In the genomic region with DNA sequence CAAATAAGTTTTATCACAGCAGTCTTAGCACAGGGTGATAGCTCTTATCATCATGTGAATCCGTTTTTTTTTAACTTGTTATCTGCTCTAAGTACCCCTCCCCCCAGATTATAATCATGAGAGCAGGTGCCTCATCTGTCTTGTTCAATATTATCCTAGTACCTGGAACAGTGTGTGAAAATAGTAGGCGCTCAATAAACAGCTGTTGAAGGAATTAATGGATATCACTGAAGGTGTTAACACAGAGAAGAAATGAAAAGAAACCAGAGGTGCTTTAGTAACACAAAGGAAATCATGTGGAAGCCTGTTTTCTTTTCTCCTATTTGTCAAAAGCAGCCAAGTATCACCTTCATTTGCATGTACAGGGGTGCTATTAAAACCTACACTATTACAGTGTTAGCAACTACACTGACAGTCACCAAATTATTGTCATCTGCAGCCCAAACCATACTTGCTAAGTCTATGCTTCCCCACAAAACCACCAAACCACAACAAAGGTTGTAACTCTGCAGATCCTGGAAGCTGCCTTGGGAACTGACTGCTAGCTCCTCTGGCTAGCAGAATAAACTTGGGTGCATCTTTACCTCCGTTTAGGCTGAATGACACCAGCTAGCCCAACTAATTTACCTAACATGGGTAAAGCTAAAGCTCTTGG, we compare ENCODE assay signal across 8 cellular contexts. TPM values are rescaled to one million over a fixed set of nuclear protein-coding genes. Genes with fewer than 3 reads are reported as not detected.
DNase-seq lines count a peak whose midpoint lies in the region; ATAC-seq and TF ChIP-seq lines count a peak whose summit lies in the region.

No MANE protein-coding gene starts in this region.

- H3K36me3 Mint-ChIP-seq in progenitor cell of endocrine pancreas (ENCODE audit: insufficient read depth), result peaks cover 9% of the 10 kb centered on the region

- in situ Hi-C loops in gastrocnemius medialis (cut with MboI; ENCODE audit: low sequenced_read_pairs in 4 of 4), result no loop called here

- peaks cover 31% of the 10 kb centered on the region for H3K4me1 Mint-ChIP-seq in progenitor cell of endocrine pancreas (ENCODE audit: low read depth)

- intact Hi-C loops in gastrocnemius medialis (cut with DNase I; ENCODE audit: low total_unique reads), result loop anchor here (5.0 kb wide), 1 partner anchor 1427 kb away; the partner anchor contains the start of genes BTD and HACL1

- no peak overlapping the region for H3K27ac ChIP-seq in gastrocnemius medialis

- TF ChIP-seq POLR2A in gastrocnemius medialis (IDR thresholded peaks at IDR 0.05), result no peak

- no peaks in the 10 kb centered on the region for H3K9me3 ChIP-seq in gastrocnemius medialis

- H3K27me3 ChIP-seq in gastrocnemius medialis, result no peaks in the 10 kb centered on the region

- peak; percentile 76 for DNase-seq in MV-4-11 (lab: John Stamatoyannopoulos, UW)
- DNase-seq in activated T-helper 1 cell treated with anti-CD3 and anti-CD28 coated beads, Interleukin-2, amount 50 U/mL, for 16 hours (ENCODE audit: low read depth in 1 of 2, low spot score in 1 of 2), result peak; percentile 22 to 29
- DNase-seq in progenitor cell of endocrine pancreas (ENCODE audit: low spot score, unreplicated experiment), result no peak
- DNase-seq in DMS153 (lab: John Stamatoyannopoulos, UW), result no peak
- no peak for DNase-seq in amygdala (lab: John Stamatoyannopoulos, UW)
- no peak for DNase-seq in NCI-H345 (lab: John Stamatoyannopoulos, UW)
- DNase-seq in gastrocnemius medialis, result no peak

- H3K27ac Mint-ChIP-seq in progenitor cell of endocrine pancreas, result peak overlapping the region; percentile 38

- H3K36me3 ChIP-seq in gastrocnemius medialis, result peaks cover 0 to 24% of the 10 kb centered on the region in 2 donors

- no peak overlapping the region for H3K4me3 ChIP-seq in gastrocnemius medialis

- no peaks in the 10 kb centered on the region for H3K27me3 Mint-ChIP-seq in progenitor cell of endocrine pancreas

- TF ChIP-seq CTCF in progenitor cell of endocrine pancreas (IDR thresholded peaks at IDR 0.05; ENCODE audit: unreplicated experiment), result no peak
- no peak for TF ChIP-seq CTCF in gastrocnemius medialis (IDR thresholded peaks at IDR 0.05 in 4 of 5, conservative IDR thresholded peaks at IDR 0.05 in 1 of 5)

- H3K4me1 ChIP-seq in gastrocnemius medialis, result peaks cover 31 to 39% of the 10 kb centered on the region in 2 donors

- ATAC-seq in GM18498 (IDR thresholded peaks at IDR 0.05; ENCODE audit: unreplicated experiment) (peak; percentile 28), gastrocnemius medialis (no peak)

- no peak overlapping the region for H3K4me3 Mint-ChIP-seq in progenitor cell of endocrine pancreas (ENCODE audit: low read depth)

- H3K9me3 Mint-ChIP-seq in progenitor cell of endocrine pancreas (ENCODE audit: low read depth), result no peaks in the 10 kb centered on the region

RNA-seq across cellular contexts. Expression of gene XPC, which starts 2.9 kb away (rescaled TPM):
- total RNA-seq in progenitor cell of endocrine pancreas (40.1 and 43.0 TPM in 2 replicates), gastrocnemius medialis (10 to 100 TPM; 22.0 to 30.6 (median 27.0) TPM)

RNA-seq across cellular contexts. Expression of gene LSM3, which starts 3.1 kb away (rescaled TPM):
- 13.2 and 13.4 TPM in 2 replicates for total RNA-seq in progenitor cell of endocrine pancreas
- 10 to 100 TPM; 11.6 to 16.8 (median 14.2) TPM for total RNA-seq in gastrocnemius medialis

RNA-seq across cellular contexts. Expression of gene TMEM43, which starts 50.7 kb away (rescaled TPM):
- 38.2 and 40.0 TPM in 2 replicates for total RNA-seq in progenitor cell of endocrine pancreas
- total RNA-seq in gastrocnemius medialis, result 100 to 1,000 TPM in 1 of 4 donors, 10 to 100 TPM in 3; 68.2 to 128 (median 78.6) TPM

RNA-seq across cellular contexts. Expression of gene CHCHD4, which starts 50.8 kb away (rescaled TPM):
- 10.8 and 12.7 TPM in 2 replicates for total RNA-seq in progenitor cell of endocrine pancreas
- total RNA-seq in gastrocnemius medialis, result 10 to 100 TPM; 16.2 to 49.4 (median 22.8) TPM

Comparison
In these comparisons a context has a peak if more than half of its experiments do, and no peak if none do; other contexts are left out.
1. DNase-seq: peak in MV-4-11 (single experiment) and activated T-helper 1 cell treated with anti-CD3 and anti-CD28 coated beads, Interleukin-2, amount 50 U/mL, for 16 hours (2 of 2); none in progenitor cell of endocrine pancreas (single experiment), DMS153 (single experiment), amygdala (0 of 56), NCI-H345 (single experiment) and gastrocnemius medialis (0 of 2).